14 cellular contexts compared by ENCODE assay signal in genomic region chr12:94874986-94875312, GRCh38.
A peak's percentile ranks its signal among the peaks of the same experiment; 100 is the strongest.
DNase-seq lines count a peak whose midpoint lies in the region; ATAC-seq lines count a peak whose summit lies in the region.
"Had no signal": no experiment of that assay in that cellular context is flagged by ENCODE, and none has a peak within 500 bp of the region (broad histone marks: within the 10 kb centered on the region; RNA-seq: fewer than 3 reads in every experiment).

No MANE protein-coding gene starts in this region.

- H3K27ac Mint-ChIP-seq in immature natural killer cell: no peak overlapping the region
- H3K27ac Mint-ChIP-seq in stimulated activated effector memory CD8-positive, alpha-beta T cell treated with anti-CD3 and anti-CD28 coated beads, Interleukin-12 subunit alpha, Interleukin-12 subunit beta, amount 100 ng/mL, for 72 hours: no peak overlapping the region
- H3K27ac Mint-ChIP-seq: HFFc6 had no signal

- H3K9me3 Mint-ChIP-seq in immature natural killer cell: no peaks in the 10 kb centered on the region
- H3K9me3 Mint-ChIP-seq in stimulated activated effector memory CD8-positive, alpha-beta T cell treated with anti-CD3 and anti-CD28 coated beads, Interleukin-12 subunit alpha, Interleukin-12 subunit beta, amount 100 ng/mL, for 72 hours: no peaks in the 10 kb centered on the region
- H3K9me3 Mint-ChIP-seq: HFFc6 had no signal

- H3K4me3 Mint-ChIP-seq in immature natural killer cell: peak overlapping the region; percentile 17 to 87 (median 85)
- H3K4me3 Mint-ChIP-seq in stimulated activated effector memory CD8-positive, alpha-beta T cell treated with anti-CD3 and anti-CD28 coated beads, Interleukin-12 subunit alpha, Interleukin-12 subunit beta, amount 100 ng/mL, for 72 hours: peak overlapping the region; percentile 70
- H3K4me3 Mint-ChIP-seq: HFFc6 had no signal

- ATAC-seq in stimulated activated effector memory CD8-positive, alpha-beta T cell treated with anti-CD3 and anti-CD28 coated beads, Interleukin-12 subunit alpha, Interleukin-12 subunit beta, amount 100 ng/mL, for 72 hours: no peak
- ATAC-seq in HG02970 (IDR thresholded peaks at IDR 0.05; ENCODE audit: low FRiP score, unreplicated experiment) (no peak), HG02973 (IDR thresholded peaks at IDR 0.05; ENCODE audit: unreplicated experiment) (no peak)

- H3K36me3 Mint-ChIP-seq in immature natural killer cell: no peaks in the 10 kb centered on the region
- no peaks in the 10 kb centered on the region for H3K36me3 Mint-ChIP-seq in stimulated activated effector memory CD8-positive, alpha-beta T cell treated with anti-CD3 and anti-CD28 coated beads, Interleukin-12 subunit alpha, Interleukin-12 subunit beta, amount 100 ng/mL, for 72 hours

- peaks cover 15 to 17% of the 10 kb centered on the region in 2 donors for H3K4me1 Mint-ChIP-seq in immature natural killer cell
- H3K4me1 Mint-ChIP-seq in stimulated activated effector memory CD8-positive, alpha-beta T cell treated with anti-CD3 and anti-CD28 coated beads, Interleukin-12 subunit alpha, Interleukin-12 subunit beta, amount 100 ng/mL, for 72 hours: peaks cover 21% of the 10 kb centered on the region

- peaks cover 12 to 26% (median 26%) of the 10 kb centered on the region in 3 donors for H3K27me3 Mint-ChIP-seq in immature natural killer cell (ENCODE audit: low read depth in 3 of 3)

- DNase-seq in NCI-H2171 treated with DMSO at 0.1 percent for 48 hours (lab: John Stamatoyannopoulos, UW) (peak; percentile 43), NCI-H2171 (lab: John Stamatoyannopoulos, UW) (no peak), NCI-H748 treated with DMSO at 0.1 percent for 48 hours (lab: John Stamatoyannopoulos, UW) (peak; percentile 52), immature natural killer cell (no peak), NCI-H1694 (lab: John Stamatoyannopoulos, UW) (no peak)
- DNase-seq in stimulated activated effector memory CD8-positive, alpha-beta T cell treated with anti-CD3 and anti-CD28 coated beads, Interleukin-12 subunit alpha, Interleukin-12 subunit beta, amount 100 ng/mL, for 72 hours (ENCODE audit: low spot score in 2 of 2): no peak
- DNase-seq: anterior cingulate cortex; effector CD4-positive, alpha-beta T cell; foreskin melanocyte; HFFc6; NCI-H1417 treated with DMSO at 0.1 percent for 48 hours; upper lobe of right lung had no signal

Comparison
In these comparisons a context has a peak if more than half of its experiments do, and no peak if none do; other contexts are left out.
1. DNase-seq: peak in NCI-H2171 treated with DMSO at 0.1 percent for 48 hours (single experiment) and NCI-H748 treated with DMSO at 0.1 percent for 48 hours (single experiment); none in NCI-H2171 (single experiment), immature natural killer cell (0 of 3), stimulated activated effector memory CD8-positive, alpha-beta T cell treated with anti-CD3 and anti-CD28 coated beads, Interleukin-12 subunit alpha, Interleukin-12 subunit beta, amount 100 ng/mL, for 72 hours (0 of 2) and NCI-H1694 (single experiment).